8 cellular contexts compared by ENCODE assay signal in the genomic region with DNA sequence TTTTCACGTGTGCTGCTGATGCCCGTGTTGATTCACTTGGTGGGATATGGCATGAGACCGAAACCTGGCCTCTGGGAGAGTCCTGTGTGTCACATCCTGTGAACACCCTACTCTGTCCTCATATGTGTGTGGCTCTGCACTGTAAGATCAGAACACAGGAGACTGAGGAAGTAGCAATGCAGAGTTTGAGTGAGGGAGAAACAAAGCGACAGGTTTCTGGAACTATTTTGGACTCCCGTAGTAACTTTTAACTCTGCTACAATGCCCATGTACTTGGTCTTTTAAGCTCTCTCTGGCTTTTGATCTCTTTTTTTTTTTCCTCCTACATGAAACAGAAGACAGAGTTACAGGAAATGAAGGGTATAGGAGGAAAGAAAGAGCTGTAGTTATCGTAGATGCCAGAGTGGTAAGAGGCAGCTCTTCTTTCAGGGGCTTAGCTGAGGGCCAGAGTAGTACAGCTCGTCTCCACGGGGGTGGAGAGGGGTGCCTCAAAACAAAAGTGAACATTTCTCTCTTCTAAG. TPM values are rescaled to one million over a fixed set of nuclear protein-coding genes. Genes with fewer than 3 reads are reported as not detected.
DNase-seq lines count a peak whose midpoint lies in the region; ATAC-seq, FAIRE-seq and TF ChIP-seq lines count a peak whose summit lies in the region.

No MANE protein-coding gene starts in this region.

- TSS peak; percentile 47 for BruUV-seq in endothelial cell of umbilical vein (replicated peaks; lab: Mats Ljungman, UMichigan)

- no peaks in the 10 kb centered on the region for H3K27me3 ChIP-seq in endothelial cell of umbilical vein (ENCODE audit: control insufficient read depth in 2 of 2, insufficient read depth in 2 of 2, low read length in 2 of 2)

- no peaks in the 10 kb centered on the region for H3K9me3 ChIP-seq in endothelial cell of umbilical vein (replicated peaks; ENCODE audit: control insufficient read depth, insufficient read depth, low read length)

- POLR2A ChIA-PET in activated CD4-positive, alpha-beta memory T cell treated with anti-CD3 and anti-CD28 coated beads for 36 hours (lab: Charles Lee) = interaction anchor here (0.9 to 2.2 kb wide), 7 partner anchors 10 to 328 kb away, joined by 3 to 20 read pairs (median 4); partner anchors contain the start of genes GRAMD2B and LMNB1
- POLR2A ChIA-PET in endothelial cell of umbilical vein (lab: Charles Lee) = no interaction called here

- no peak overlapping the region for H3K9ac ChIP-seq in endothelial cell of umbilical vein (replicated peaks; ENCODE audit: extremely low read depth, insufficient read depth, low read length)

- H4K20me1 ChIP-seq in endothelial cell of umbilical vein (replicated peaks; ENCODE audit: control insufficient read depth, extremely low read depth, insufficient read depth, low read length) = no peaks in the 10 kb centered on the region

- H3K27me3 Mint-ChIP-seq in activated CD4-positive, alpha-beta memory T cell treated with anti-CD3 and anti-CD28 coated beads for 36 hours = no peaks in the 10 kb centered on the region
- H3K27me3 Mint-ChIP-seq in progenitor cell of endocrine pancreas = no peaks in the 10 kb centered on the region

- no peak overlapping the region for H3K27ac ChIP-seq in endothelial cell of umbilical vein (ENCODE audit: insufficient read depth, low read depth, low read length)

- peaks cover 76% of the 10 kb centered on the region for H3K4me1 Mint-ChIP-seq in activated CD4-positive, alpha-beta memory T cell treated with anti-CD3 and anti-CD28 coated beads for 36 hours (ENCODE audit: low read depth)
- peaks cover 12% of the 10 kb centered on the region for H3K4me1 Mint-ChIP-seq in progenitor cell of endocrine pancreas (ENCODE audit: low read depth)

- TF ChIP-seq POLR2A in endothelial cell of umbilical vein (IDR thresholded peaks at IDR 0.05; ENCODE audit: low read depth, low read length) = no peak

- intact Hi-C loops in activated CD4-positive, alpha-beta memory T cell treated with anti-CD3 and anti-CD28 coated beads for 36 hours (cut with micrococcal nuclease) = loop anchor here (1.0 to 10.0 kb wide), 7 partner anchors 27 to 1865 kb away; partner anchors contain the start of genes GRAMD2B and PHAX
- intact Hi-C loops in endothelial cell of umbilical vein (cut with micrococcal nuclease) = no loop called here

- H3K4me3 ChIP-seq in endothelial cell of umbilical vein (replicated peaks in 1 of 3; ENCODE audit: insufficient read depth in 1 of 3, low read depth in 1 of 3, low read length in 3 of 3) = no peak overlapping the region

- peaks cover 5% of the 10 kb centered on the region for H3K4me1 ChIP-seq in endothelial cell of umbilical vein (ENCODE audit: control insufficient read depth, extremely low read depth, insufficient read depth, low read length)

- dilution Hi-C loops in endothelial cell of umbilical vein (cut with MboI; ENCODE audit: extremely low pct_ligation_motif_present, low sequenced_read_pairs) = no loop called here

- peak; percentile 40 for FAIRE-seq in endothelial cell of umbilical vein (lab: Jason Lieb, UNC)

- peaks cover 10% of the 10 kb centered on the region for H3K36me3 Mint-ChIP-seq in activated CD4-positive, alpha-beta memory T cell treated with anti-CD3 and anti-CD28 coated beads for 36 hours
- peaks cover 25% of the 10 kb centered on the region for H3K36me3 Mint-ChIP-seq in progenitor cell of endocrine pancreas (ENCODE audit: insufficient read depth)

- CTCF ChIA-PET in activated CD4-positive, alpha-beta memory T cell treated with anti-CD3 and anti-CD28 coated beads for 36 hours (lab: Charles Lee) = interaction anchor here (0.6 to 1.9 kb wide), 6 partner anchors 13 to 303 kb away, joined by 3 to 7 read pairs (median 4); partner anchors contain the start of gene GRAMD2B
- CTCF ChIA-PET in endothelial cell of umbilical vein (lab: Charles Lee) = interaction anchor here (1.0 kb wide), 2 partner anchors 11 to 31 kb away, joined by 3 read pairs; no protein-coding TSS in a partner anchor

- H3K4me3 Mint-ChIP-seq in activated CD4-positive, alpha-beta memory T cell treated with anti-CD3 and anti-CD28 coated beads for 36 hours = peak overlapping the region; percentile 81
- no peak overlapping the region for H3K4me3 Mint-ChIP-seq in progenitor cell of endocrine pancreas (ENCODE audit: low read depth)

- no peaks in the 10 kb centered on the region for H3K36me3 ChIP-seq in endothelial cell of umbilical vein (ENCODE audit: control insufficient read depth in 2 of 2, extremely low read depth in 1 of 2, insufficient read depth in 2 of 2, low read length in 2 of 2)

- peak overlapping the region; percentile 23 for H2AFZ ChIP-seq in endothelial cell of umbilical vein (ENCODE audit: low read depth, low read length)

- ATAC-seq in GM19463 (IDR thresholded peaks at IDR 0.05; ENCODE audit: unreplicated experiment) (peak; percentile 79), HG03558 (IDR thresholded peaks at IDR 0.05; ENCODE audit: extremely low read depth, unreplicated experiment) (peak; percentile 62)

- no peaks in the 10 kb centered on the region for H3K9me1 ChIP-seq in endothelial cell of umbilical vein (replicated peaks; ENCODE audit: control insufficient read depth, extremely low read depth, insufficient read depth, low read length)

- no peak for TF ChIP-seq CTCF in endothelial cell of umbilical vein (IDR thresholded peaks at IDR 0.05; ENCODE audit: extremely low read depth in 1 of 2, insufficient read depth in 1 of 2, low read depth in 1 of 2, low read length in 2 of 2)
- TF ChIP-seq CTCF in progenitor cell of endocrine pancreas (IDR thresholded peaks at IDR 0.05; ENCODE audit: unreplicated experiment) = no peak

- no peaks in the 10 kb centered on the region for H3K9me3 Mint-ChIP-seq in activated CD4-positive, alpha-beta memory T cell treated with anti-CD3 and anti-CD28 coated beads for 36 hours
- no peaks in the 10 kb centered on the region for H3K9me3 Mint-ChIP-seq in progenitor cell of endocrine pancreas (ENCODE audit: low read depth)

- H3K27ac Mint-ChIP-seq in activated CD4-positive, alpha-beta memory T cell treated with anti-CD3 and anti-CD28 coated beads for 36 hours = peak overlapping the region; percentile 100
- peak overlapping the region; percentile 81 for H3K27ac Mint-ChIP-seq in progenitor cell of endocrine pancreas

- no peaks in the 10 kb centered on the region for H3K79me2 ChIP-seq in endothelial cell of umbilical vein (ENCODE audit: control insufficient read depth, insufficient read depth, low read length)

- peak; percentile 12 for DNase-seq in AG08396 (ENCODE audit: low spot score)
- peak; percentile 85 for DNase-seq in activated CD4-positive, alpha-beta memory T cell treated with anti-CD3 and anti-CD28 coated beads for 36 hours
- peak; percentile 49 for DNase-seq in endothelial cell of umbilical vein (ENCODE audit: low read depth, low spot score)
- DNase-seq in progenitor cell of endocrine pancreas (ENCODE audit: low spot score, unreplicated experiment) = no peak
- DNase-seq in NCI-H2227 (lab: John Stamatoyannopoulos, UW; ENCODE audit: unreplicated experiment) = no peak
- DNase-seq in SIG-M5 (lab: John Stamatoyannopoulos, UW) = no peak

- peak overlapping the region; percentile 1 for H3K4me2 ChIP-seq in endothelial cell of umbilical vein (ENCODE audit: insufficient read depth, low read length)

TF ChIP-seq in endothelial cell of umbilical vein, 7 proteins besides CTCF, POLR2A, EP300 and RAD21:
- no peak for TF ChIP-seq POLR2AphosphoS5 (IDR thresholded peaks at IDR 0.05; ENCODE audit: insufficient read depth, low read depth, low read length)
- no peak for TF ChIP-seq GATA2 (IDR thresholded peaks at IDR 0.05; ENCODE audit: insufficient read depth, insufficient read length, low read depth, low read length)
- no peak for TF ChIP-seq MAX (IDR thresholded peaks at IDR 0.05; ENCODE audit: insufficient read depth, insufficient read length)
- no peak for TF ChIP-seq MYC (IDR thresholded peaks at IDR 0.05; ENCODE audit: low read depth, low read length)
- TF ChIP-seq FOS (IDR thresholded peaks at IDR 0.05; ENCODE audit: borderline replicate concordance, insufficient read depth, low read length) = no peak
- TF ChIP-seq JUN (IDR thresholded peaks at IDR 0.05; ENCODE audit: borderline replicate concordance, insufficient read depth, insufficient read length, low read depth) = no peak
- no peak for TF ChIP-seq EZH2 (IDR thresholded peaks at IDR 0.05; ENCODE audit: borderline replicate concordance, low read depth, low read length, severe bottlenecking)

RNA-seq across cellular contexts. Expression of gene GRAMD2B, which starts 26.6 kb away (rescaled TPM):
- 10 to 100 TPM in 1 of 2 experiments, 1 to 10 TPM in 1; 9.9 to 10.4 TPM for total RNA-seq in activated CD4-positive, alpha-beta memory T cell treated with anti-CD3 and anti-CD28 coated beads for 36 hours
- total RNA-seq in endothelial cell of umbilical vein (4.6 and 5.5 TPM in 2 replicates), progenitor cell of endocrine pancreas (21.6 and 32.1 TPM in 2 replicates)
- polyA plus RNA-seq in endothelial cell of umbilical vein = 1.6 and 2.0 TPM in 2 replicates
- 2.1 and 3.2 TPM in 2 replicates for polyA plus RNA-seq in endothelial cell of umbilical vein (2011; cell fraction: cytosol; rRNA removed)
- polyA plus RNA-seq in endothelial cell of umbilical vein (2011; cell fraction: nucleus; rRNA removed) = 4.1 and 4.2 TPM in 2 replicates
- not detected in 2 replicates for polyA plus RNA-seq in endothelial cell of umbilical vein (2012)
- 0.92 and 1.6 TPM in 2 replicates for polyA minus RNA-seq in endothelial cell of umbilical vein
- 6.2 TPM for polyA minus RNA-seq in endothelial cell of umbilical vein (2011; cell fraction: cytosol; rRNA and poly(A)+ RNA removed)
- polyA minus RNA-seq in endothelial cell of umbilical vein (2011; cell fraction: nucleus; rRNA and poly(A)+ RNA removed) = 3.3 and 4.5 TPM in 2 replicates

Comparison
In these comparisons a context has a peak if more than half of its experiments do, and no peak if none do; other contexts are left out.
1. DNase-seq: peak in AG08396 (single experiment), activated CD4-positive, alpha-beta memory T cell treated with anti-CD3 and anti-CD28 coated beads for 36 hours (single experiment) and endothelial cell of umbilical vein (single experiment); none in progenitor cell of endocrine pancreas (single experiment), NCI-H2227 (single experiment) and SIG-M5 (single experiment).